ENCODE assay signal across 37 cellular contexts in the genomic region with DNA sequence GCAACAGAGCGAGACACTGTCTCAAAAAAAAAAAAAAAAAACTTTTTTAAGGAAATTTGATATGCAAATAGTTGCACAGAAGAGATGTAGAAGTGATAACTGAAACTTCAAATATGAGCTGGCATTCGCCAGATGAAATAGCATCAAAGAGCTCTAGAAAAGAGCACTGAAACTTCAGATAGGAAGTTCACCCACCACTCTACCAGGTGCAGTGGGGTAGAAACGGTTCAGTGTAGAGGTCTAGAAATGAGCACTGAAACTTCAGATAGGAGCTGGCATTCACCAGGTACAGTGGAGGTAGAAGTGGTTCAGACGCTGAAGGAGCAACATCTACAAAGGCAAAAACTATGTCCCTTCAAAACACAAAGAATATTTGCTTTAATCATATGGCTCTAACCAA. TPM values are rescaled to one million over a fixed set of nuclear protein-coding genes. Genes with fewer than 3 reads are reported as not detected.
DNase-seq lines count a peak whose midpoint lies in the region; ATAC-seq and TF ChIP-seq lines count a peak whose summit lies in the region.
"Had no signal": no experiment of that assay in that cellular context is flagged by ENCODE, and none has a peak within 500 bp of the region (broad histone marks: within the 10 kb centered on the region; RNA-seq: fewer than 3 reads in every experiment).

No MANE protein-coding gene starts in this region.

- H3K36me3 Mint-ChIP-seq in activated T-cell treated with anti-CD3 and anti-CD28 coated beads, Interleukin-2, amount 50 U/mL, for 72 hours (ENCODE audit: insufficient read depth in 2 of 2) = peaks cover 8 to 16% of the 10 kb centered on the region in 2 donors
- H3K36me3 Mint-ChIP-seq: T-cell had no signal

- H3K4me2 ChIP-seq in neuronal stem cell (ENCODE audit: insufficient read depth, low read length, poor library complexity, severe bottlenecking) = no peak overlapping the region
- H3K4me2 ChIP-seq: A549 had no signal

- TF ChIP-seq EP300 in upper lobe of left lung (IDR thresholded peaks at IDR 0.05) = no peak

- H2BK120ac ChIP-seq in neuronal stem cell (ENCODE audit: low read depth, low read length) = no peak overlapping the region

- H2BK12ac ChIP-seq in neuronal stem cell (ENCODE audit: low read length) = no peak overlapping the region

- H3K36me3 ChIP-seq in HEK293 (ENCODE audit: control insufficient read depth in 2 of 2, insufficient read depth in 1 of 2, low read length in 2 of 2) (no peaks in the 10 kb centered on the region), upper lobe of left lung (no peaks in the 10 kb centered on the region), neuronal stem cell (replicated peaks in 1 of 2; ENCODE audit: control insufficient read depth in 2 of 2, insufficient read depth in 2 of 2, low read length in 2 of 2) (no peaks in the 10 kb centered on the region)
- H3K36me3 ChIP-seq: brain microvascular endothelial cell, stomach, vagina, WERI-Rb-1 had no signal

- peaks cover 2% of the 10 kb centered on the region for H3K79me1 ChIP-seq in neuronal stem cell (ENCODE audit: low read depth, low read length)

- TF ChIP-seq CTCF in HEK293 (tag by site-specific recombination; IDR thresholded peaks at IDR 0.05) = no peak
- no peak for TF ChIP-seq CTCF in upper lobe of left lung (IDR thresholded peaks at IDR 0.05)

- H2BK15ac ChIP-seq in neuronal stem cell (ENCODE audit: low read length) = no peak overlapping the region

- H3K4me3 ChIP-seq in HEK293 (ENCODE audit: low read depth, low read length) = no peak overlapping the region
- H3K4me3 ChIP-seq in upper lobe of left lung = no peak overlapping the region
- H3K4me3 ChIP-seq in neuronal stem cell (ENCODE audit: low read length in 2 of 2) = no peak overlapping the region
- H3K4me3 ChIP-seq: A549, GM23338, skin epidermis, stomach, vagina had no signal

- peaks cover 58% of the 10 kb centered on the region for H3K27me3 Mint-ChIP-seq in activated T-cell treated with anti-CD3 and anti-CD28 coated beads, Interleukin-2, amount 50 U/mL, for 72 hours (ENCODE audit: low read depth)
- H3K27me3 Mint-ChIP-seq in stimulated activated naive CD8-positive, alpha-beta T cell treated with anti-CD3 and anti-CD28 coated beads, Interleukin-15, amount 100 ng/mL, for 72 hours = peaks cover 77% of the 10 kb centered on the region

- H3K4me1 ChIP-seq in HEK293 (ENCODE audit: control insufficient read depth, insufficient read depth, low read length) = no peaks in the 10 kb centered on the region
- peaks cover 2 to 27% (median 16%) of the 10 kb centered on the region in 4 donors for H3K4me1 ChIP-seq in upper lobe of left lung
- peaks cover 12 to 14% of the 10 kb centered on the region in 2 donors for H3K4me1 ChIP-seq in neuronal stem cell (ENCODE audit: control insufficient read depth in 2 of 2, insufficient read depth in 1 of 2, low read depth in 1 of 2, low read length in 2 of 2)
- H3K4me1 ChIP-seq: A549, parathyroid adenoma, vagina had no signal

- H4K91ac ChIP-seq in neuronal stem cell (ENCODE audit: low read depth, low read length, poor library complexity) = no peak overlapping the region

- H3K23ac ChIP-seq in neuronal stem cell (ENCODE audit: low read depth, low read length, poor library complexity) = no peak overlapping the region

- peaks cover 0 to 44% (median 17%) of the 10 kb centered on the region in 4 donors for H3K27me3 ChIP-seq in upper lobe of left lung
- H3K27me3 ChIP-seq in neuronal stem cell (ENCODE audit: control insufficient read depth in 3 of 3, insufficient read depth in 3 of 3, low read depth in 1 of 3, low read length in 3 of 3) = peaks cover 14 to 75% (median 38%) of the 10 kb centered on the region in 3 experiments

- no peak overlapping the region for H3K18ac ChIP-seq in neuronal stem cell (ENCODE audit: low read length)

- 73 to 76% methylated on average over 4 of the region's 4 CpGs for WGBS in upper lobe of left lung, 2 donors
- no CpG with 5 or more reads among the region's 4 CpGs for WGBS in neuronal stem cell (ENCODE audit: extremely low coverage in 2 of 2, insufficient read length in 2 of 2, insufficient replicate concordance in 1 of 2), 2 donors

- peaks cover 16% of the 10 kb centered on the region for H3K4me1 Mint-ChIP-seq in activated T-cell treated with anti-CD3 and anti-CD28 coated beads, Interleukin-2, amount 50 U/mL, for 72 hours (ENCODE audit: low read depth)
- H3K4me1 Mint-ChIP-seq in stimulated activated naive CD8-positive, alpha-beta T cell treated with anti-CD3 and anti-CD28 coated beads, Interleukin-15, amount 100 ng/mL, for 72 hours = peaks cover 23% of the 10 kb centered on the region
- H3K4me1 Mint-ChIP-seq: activated CD8-positive, alpha-beta memory T cell treated with anti-CD3 and anti-CD28 coated beads, Interleukin-2, amount 10 ng/mL, durations not matched to agents 7 days and 5 days had no signal

- TF ChIP-seq POLR2A in upper lobe of left lung (IDR thresholded peaks at IDR 0.05) = no peak

- H2AFZ ChIP-seq in neuronal stem cell (ENCODE audit: low read length) = no peak overlapping the region
- H2AFZ ChIP-seq: GM23338, parathyroid adenoma had no signal

- no peak for DNase-seq in activated T-cell treated with anti-CD3 and anti-CD28 coated beads, Interleukin-2, amount 50 U/mL, for 72 hours
- DNase-seq in activated T-cell treated with anti-CD3 and anti-CD28 coated beads for 4 hours (no peak), NAMALWA (ENCODE audit: low spot score) (peak; percentile 71), upper lobe of left lung (no peak), NOMO-1 treated with dmso at 0.1 percent for 144 hours (lab: John Stamatoyannopoulos, UW; ENCODE audit: unreplicated experiment) (no peak), neuronal stem cell (ENCODE audit: low spot score) (no peak)
- no peak for DNase-seq in stimulated activated naive CD8-positive, alpha-beta T cell treated with anti-CD3 and anti-CD28 coated beads, Interleukin-15, amount 100 ng/mL, for 72 hours
- DNase-seq: activated CD4-positive, alpha-beta T cell treated with anti-CD3 and anti-CD28 coated beads, Interleukin-2, amount 50 U/mL, for 1 hour; activated CD8-positive, alpha-beta memory T cell treated with anti-CD3 and anti-CD28 coated beads, Interleukin-2, amount 10 ng/mL, durations not matched to agents 7 days and 5 days; activated naive CD4-positive, alpha-beta T cell treated with anti-CD3 and anti-CD28 coated beads for 36 hours; amygdala; brain microvascular endothelial cell; CD4-positive, alpha-beta T cell; cerebellar nuclear complex; dermis blood vessel endothelial cell; EL; endodermal cell; immature natural killer cell; KG1; mesendoderm; NCI-H1436 treated with DMSO at 0.1 percent for 48 hours; NCI-H2081 treated with DMSO at 0.1 percent for 48 hours; NCI-H226; retina; RPMI8226; stomach; T-cell; WERI-Rb-1 had no signal

- H3K9me3 ChIP-seq in HEK293 (ENCODE audit: control insufficient read depth, insufficient read depth, low read depth, low read length) (no peaks in the 10 kb centered on the region), upper lobe of left lung (peaks cover 0 to 16% (median 7%) of the 10 kb centered on the region in 4 donors), neuronal stem cell (replicated peaks in 1 of 2; ENCODE audit: control insufficient read depth in 2 of 2, insufficient read depth in 1 of 2, low read depth in 1 of 2, low read length in 2 of 2) (peaks cover 0 to 4% of the 10 kb centered on the region in 2 donors)
- H3K9me3 ChIP-seq: vagina had no signal

- no peak overlapping the region for H2AK5ac ChIP-seq in neuronal stem cell (ENCODE audit: low read depth, low read length)

- no peak overlapping the region for H3K4ac ChIP-seq in neuronal stem cell (ENCODE audit: low read length)

- H3K27ac ChIP-seq in HEK293 (ENCODE audit: extremely low read depth, low read depth, low read length) = no peak overlapping the region
- no peak overlapping the region for H3K27ac ChIP-seq in upper lobe of left lung
- no peak overlapping the region for H3K27ac ChIP-seq in neuronal stem cell (replicated peaks; ENCODE audit: low read length)
- H3K27ac ChIP-seq: A549, brain microvascular endothelial cell, HL-60, parathyroid adenoma, skin epidermis, stomach, vagina, WERI-Rb-1 had no signal

- no peak overlapping the region for H4K8ac ChIP-seq in neuronal stem cell (ENCODE audit: low read depth, low read length)

- no peak overlapping the region for H3K9ac ChIP-seq in neuronal stem cell (ENCODE audit: low read depth, low read length, poor library complexity)
- H3K9ac ChIP-seq: parathyroid adenoma had no signal

- peak; percentile 65 to 73 for ATAC-seq in activated T-cell treated with anti-CD3 and anti-CD28 coated beads, Interleukin-2, amount 50 U/mL, for 72 hours (replicated peaks in 1 of 2)
- ATAC-seq in stimulated activated naive CD8-positive, alpha-beta T cell treated with anti-CD3 and anti-CD28 coated beads, Interleukin-15, amount 100 ng/mL, for 72 hours = peak; percentile 84
- ATAC-seq in upper lobe of left lung (ENCODE audit: low FRiP score in 2 of 2) = no peak
- ATAC-seq: A549; activated CD8-positive, alpha-beta memory T cell treated with anti-CD3 and anti-CD28 coated beads, Interleukin-2, amount 10 ng/mL, durations not matched to agents 7 days and 5 days; GM23338; T-cell had no signal

- H3K4me3 Mint-ChIP-seq in activated T-cell treated with anti-CD3 and anti-CD28 coated beads, Interleukin-2, amount 50 U/mL, for 72 hours = no peak overlapping the region
- no peak overlapping the region for H3K4me3 Mint-ChIP-seq in stimulated activated naive CD8-positive, alpha-beta T cell treated with anti-CD3 and anti-CD28 coated beads, Interleukin-15, amount 100 ng/mL, for 72 hours
- H3K4me3 Mint-ChIP-seq: activated CD8-positive, alpha-beta memory T cell treated with anti-CD3 and anti-CD28 coated beads, Interleukin-2, amount 10 ng/mL, durations not matched to agents 7 days and 5 days; activated naive CD4-positive, alpha-beta T cell treated with anti-CD3 and anti-CD28 coated beads for 36 hours; activated T-helper 1 cell treated with anti-CD3 and anti-CD28 coated beads, Interleukin-12 subunit alpha, Interleukin-12 subunit beta, Interleukin-2, Interleukin-4 antibody, amounts not matched to agents 30 ng/mL and 10 ng/mL and 1 ng/mL, durations not matched to agents 14 hours and 24 hours and 36 hours; CD4-positive, alpha-beta T cell; endodermal cell; neural crest cell had no signal

- peaks cover 3 to 6% of the 10 kb centered on the region in 2 donors for H3K9me3 Mint-ChIP-seq in activated T-cell treated with anti-CD3 and anti-CD28 coated beads, Interleukin-2, amount 50 U/mL, for 72 hours
- peaks cover 6 to 21% of the 10 kb centered on the region in 2 donors for H3K9me3 Mint-ChIP-seq in stimulated activated naive CD8-positive, alpha-beta T cell treated with anti-CD3 and anti-CD28 coated beads, Interleukin-15, amount 100 ng/mL, for 72 hours
- H3K9me3 Mint-ChIP-seq: GM23338, neural crest cell had no signal

- H3K27ac Mint-ChIP-seq in activated T-cell treated with anti-CD3 and anti-CD28 coated beads, Interleukin-2, amount 50 U/mL, for 72 hours = no peak overlapping the region
- no peak overlapping the region for H3K27ac Mint-ChIP-seq in stimulated activated naive CD8-positive, alpha-beta T cell treated with anti-CD3 and anti-CD28 coated beads, Interleukin-15, amount 100 ng/mL, for 72 hours
- H3K27ac Mint-ChIP-seq: activated CD8-positive, alpha-beta memory T cell treated with anti-CD3 and anti-CD28 coated beads, Interleukin-2, amount 10 ng/mL, durations not matched to agents 7 days and 5 days; activated naive CD4-positive, alpha-beta T cell treated with anti-CD3 and anti-CD28 coated beads for 36 hours; activated T-helper 1 cell treated with anti-CD3 and anti-CD28 coated beads, Interleukin-12 subunit alpha, Interleukin-12 subunit beta, Interleukin-2, Interleukin-4 antibody, amounts not matched to agents 30 ng/mL and 10 ng/mL and 1 ng/mL, durations not matched to agents 14 hours and 24 hours and 36 hours; CD4-positive, alpha-beta T cell; endodermal cell; GM23338; immature natural killer cell; T-cell had no signal

- POLR2A ChIA-PET in HEK293 (lab: Yijun Ruan, JAX) = no interaction called here

- CTCF ChIA-PET in HEK293 (lab: Yijun Ruan, JAX) = interaction anchor here (0.6 kb wide), 2 partner anchors 139 to 684 kb away, joined by 3 to 7 read pairs; no protein-coding TSS in a partner anchor

- H2BK5ac ChIP-seq in neuronal stem cell (ENCODE audit: low read length) = no peak overlapping the region

- H3K14ac ChIP-seq in neuronal stem cell (ENCODE audit: low read length) = no peak overlapping the region

RNA-seq across cellular contexts. Expression of gene ONECUT2, which starts 9.0 kb away (rescaled TPM):
- total RNA-seq in activated T-cell treated with anti-CD3 and anti-CD28 coated beads, Interleukin-2, amount 50 U/mL, for 72 hours = under 1 TPM; 0.02 TPM
- under 1 TPM in 3 of 6 donors, not detected in 3; 0.06 to 0.24 (median 0.10) TPM for total RNA-seq in upper lobe of left lung
- polyA plus RNA-seq in neuronal stem cell (2013, experiment 1 of 2) = 0.31 TPM
- polyA plus RNA-seq in neuronal stem cell (2013, experiment 2 of 2) = 0.33 TPM
- total RNA-seq: activated CD8-positive, alpha-beta memory T cell treated with anti-CD3 and anti-CD28 coated beads, Interleukin-2, amount 10 ng/mL, durations not matched to agents 7 days and 5 days; activated naive CD4-positive, alpha-beta T cell treated with anti-CD3 and anti-CD28 coated beads for 36 hours; CD4-positive, alpha-beta T cell; vagina had no signal
- polyA plus RNA-seq: immature natural killer cell had no signal

Comparison
In these comparisons a context has a peak if more than half of its experiments do, and no peak if none do; other contexts are left out.
1. ATAC-seq: peak in activated T-cell treated with anti-CD3 and anti-CD28 coated beads, Interleukin-2, amount 50 U/mL, for 72 hours (2 of 2) and stimulated activated naive CD8-positive, alpha-beta T cell treated with anti-CD3 and anti-CD28 coated beads, Interleukin-15, amount 100 ng/mL, for 72 hours (single experiment); none in upper lobe of left lung (0 of 2).